Comparison of ENCODE assay signal across 19 cellular contexts in genomic region chr3:12501360-12502020, GRCh38.
DNase-seq lines count a peak whose midpoint lies in the region; ATAC-seq and TF ChIP-seq lines count a peak whose summit lies in the region.
"Had no signal": no experiment of that assay in that cellular context is flagged by ENCODE, and none has a peak within 500 bp of the region (broad histone marks: within the 10 kb centered on the region; RNA-seq: fewer than 3 reads in every experiment).

No MANE protein-coding gene starts in this region.

- peak; percentile 39 for DNase-seq in AG08396 (ENCODE audit: low spot score)
- DNase-seq in HS-5 (ENCODE audit: low read depth): peak; percentile 49
- peak; percentile 32 for DNase-seq in epithelial cell of esophagus (ENCODE audit: low read depth)
- DNase-seq in left kidney (ENCODE audit: low read depth, low spot score): peak; percentile 66
- DNase-seq in activated naive CD4-positive, alpha-beta T cell treated with anti-CD3 and anti-CD28 coated beads, Interleukin-2, amount 50 U/mL, for 16 hours: no peak
- no peak for DNase-seq in effector memory CD8-positive, alpha-beta T cell
- DNase-seq in NCI-H1694 treated with DMSO at 0.1 percent for 48 hours (lab: John Stamatoyannopoulos, UW): no peak
- DNase-seq in activated gamma-delta T cell treated with Interleukin-2 at 50 U/mL for 16 hours: no peak
- DNase-seq: activated CD4-positive, alpha-beta T cell treated with anti-CD3 and anti-CD28 coated beads, Interleukin-2, amount 50 U/mL, for 4 hours; activated naive CD8-positive, alpha-beta T cell treated with anti-CD3 and anti-CD28 coated beads, Interleukin-2, amount 10 ng/mL, durations not matched to agents 7 days and 5 days; activated T-cell treated with anti-CD3 and anti-CD28 coated beads, Interleukin-2, amount 50 U/mL, for 24 hours; hippocampal formation; kidney glomerular epithelial cell; NCI-H1417; NCI-H446; nucleus accumbens; upper lobe of right lung had no signal

- no peak overlapping the region for H3K27ac Mint-ChIP-seq in effector memory CD8-positive, alpha-beta T cell
- H3K27ac Mint-ChIP-seq: activated naive CD8-positive, alpha-beta T cell treated with anti-CD3 and anti-CD28 coated beads, Interleukin-2, amount 10 ng/mL, durations not matched to agents 7 days and 5 days; activated T-cell treated with anti-CD3 and anti-CD28 coated beads, Interleukin-2, amount 50 U/mL, for 24 hours; stimulated activated memory B cell treated with anti-CD40 and anti-IgM and Interleukin-4, amounts not matched to agents 10 μg/mL and 1 μg/mL and 100 μg/mL, for 72 hours had no signal

- TF ChIP-seq CTCF in epithelial cell of esophagus (IDR thresholded peaks at IDR 0.05; ENCODE audit: insufficient read depth, low read depth, low read length, missing control alignments): no peak

- no peak overlapping the region for H3K4me3 ChIP-seq in epithelial cell of esophagus (ENCODE audit: low read length)
- H3K4me3 ChIP-seq: SJSA1, upper lobe of right lung had no signal

- H3K4me3 Mint-ChIP-seq in effector memory CD8-positive, alpha-beta T cell: no peak overlapping the region
- H3K4me3 Mint-ChIP-seq: activated naive CD8-positive, alpha-beta T cell treated with anti-CD3 and anti-CD28 coated beads, Interleukin-2, amount 10 ng/mL, durations not matched to agents 7 days and 5 days; activated T-cell treated with anti-CD3 and anti-CD28 coated beads, Interleukin-2, amount 50 U/mL, for 24 hours; stimulated activated memory B cell treated with anti-CD40 and anti-IgM and Interleukin-4, amounts not matched to agents 10 μg/mL and 1 μg/mL and 100 μg/mL, for 72 hours had no signal

- ATAC-seq in effector memory CD8-positive, alpha-beta T cell (replicated peaks): no peak
- ATAC-seq: stimulated activated memory B cell treated with anti-CD40 and anti-IgM and Interleukin-4, amounts not matched to agents 10 μg/mL and 1 μg/mL and 100 μg/mL, for 72 hours; upper lobe of right lung had no signal

- peaks cover 13% of the 10 kb centered on the region for H3K36me3 Mint-ChIP-seq in effector memory CD8-positive, alpha-beta T cell (ENCODE audit: insufficient read depth)

- no peaks in the 10 kb centered on the region for H3K27me3 Mint-ChIP-seq in effector memory CD8-positive, alpha-beta T cell
- H3K27me3 Mint-ChIP-seq: activated naive CD8-positive, alpha-beta T cell treated with anti-CD3 and anti-CD28 coated beads, Interleukin-2, amount 10 ng/mL, durations not matched to agents 7 days and 5 days; activated T-cell treated with anti-CD3 and anti-CD28 coated beads, Interleukin-2, amount 50 U/mL, for 24 hours; stimulated activated memory B cell treated with anti-CD40 and anti-IgM and Interleukin-4, amounts not matched to agents 10 μg/mL and 1 μg/mL and 100 μg/mL, for 72 hours had no signal

- no peaks in the 10 kb centered on the region for H3K4me1 Mint-ChIP-seq in effector memory CD8-positive, alpha-beta T cell (ENCODE audit: low read depth in 2 of 2)
- H3K4me1 Mint-ChIP-seq: activated naive CD8-positive, alpha-beta T cell treated with anti-CD3 and anti-CD28 coated beads, Interleukin-2, amount 10 ng/mL, durations not matched to agents 7 days and 5 days had no signal

- H3K9me3 Mint-ChIP-seq in effector memory CD8-positive, alpha-beta T cell: no peaks in the 10 kb centered on the region
- H3K9me3 Mint-ChIP-seq: activated naive CD8-positive, alpha-beta T cell treated with anti-CD3 and anti-CD28 coated beads, Interleukin-2, amount 10 ng/mL, durations not matched to agents 7 days and 5 days; activated T-cell treated with anti-CD3 and anti-CD28 coated beads, Interleukin-2, amount 50 U/mL, for 24 hours; stimulated activated memory B cell treated with anti-CD40 and anti-IgM and Interleukin-4, amounts not matched to agents 10 μg/mL and 1 μg/mL and 100 μg/mL, for 72 hours had no signal

Comparison
In these comparisons a context has a peak if more than half of its experiments do, and no peak if none do; other contexts are left out.
1. DNase-seq: peak in AG08396 (single experiment), HS-5 (single experiment), epithelial cell of esophagus (single experiment) and left kidney (single experiment); none in activated naive CD4-positive, alpha-beta T cell treated with anti-CD3 and anti-CD28 coated beads, Interleukin-2, amount 50 U/mL, for 16 hours (single experiment), effector memory CD8-positive, alpha-beta T cell (0 of 3), NCI-H1694 treated with DMSO at 0.1 percent for 48 hours (single experiment) and activated gamma-delta T cell treated with Interleukin-2 at 50 U/mL for 16 hours (single experiment).